12 cellular contexts compared by ENCODE assay signal in the genomic region with DNA sequence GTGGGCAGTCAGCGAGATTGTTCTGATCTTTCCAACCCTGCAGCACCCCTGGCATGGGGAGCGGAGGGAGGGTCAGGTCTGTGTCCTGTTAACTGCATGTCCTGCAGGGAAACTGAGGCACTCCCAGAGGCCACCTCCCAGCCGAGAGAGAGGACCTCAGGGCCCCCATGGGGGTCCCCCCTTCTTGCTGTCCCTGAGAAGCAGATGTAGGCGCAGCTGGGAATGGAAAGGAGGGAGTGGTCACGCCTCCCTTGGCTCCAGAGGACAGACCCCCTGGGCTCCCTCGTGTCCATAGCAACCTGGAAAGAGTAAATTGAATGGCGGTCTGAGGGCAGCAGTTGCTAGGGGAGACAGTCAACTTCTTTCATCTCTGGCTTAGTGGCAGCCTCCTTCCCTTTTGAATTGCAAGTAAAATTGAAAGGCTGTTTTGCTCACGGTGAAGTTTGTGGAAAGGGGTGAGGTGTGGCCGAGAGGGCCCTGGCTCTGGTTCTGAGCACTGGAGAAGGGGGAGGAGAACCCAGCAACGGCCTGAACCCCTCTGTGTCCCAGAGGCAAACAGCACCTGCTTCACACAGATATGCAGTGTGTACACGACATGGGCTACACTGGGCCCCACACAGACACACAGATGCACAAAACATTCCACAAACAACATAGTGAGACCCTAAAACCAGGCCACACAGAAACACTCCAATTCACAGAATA. TPM values are rescaled to one million over a fixed set of nuclear protein-coding genes. Genes with fewer than 3 reads are reported as not detected.
DNase-seq lines count a peak whose midpoint lies in the region; ATAC-seq and TF ChIP-seq lines count a peak whose summit lies in the region.
"Had no signal": no experiment of that assay in that cellular context is flagged by ENCODE, and none has a peak within 500 bp of the region (broad histone marks: within the 10 kb centered on the region; RNA-seq: fewer than 3 reads in every experiment).

No MANE protein-coding gene starts in this region.

- TF ChIP-seq POLR2A in esophagus muscularis mucosa (IDR thresholded peaks at IDR 0.05; ENCODE audit: low read depth), result no peak

- no peak overlapping the region for H3K4me3 ChIP-seq in esophagus muscularis mucosa
- no peak overlapping the region for H3K4me3 ChIP-seq in smooth muscle cell

- H4K20me1 ChIP-seq in smooth muscle cell (ENCODE audit: low read depth), result peaks cover 13% of the 10 kb centered on the region

- H3K4me3 Mint-ChIP-seq in central memory CD8-positive, alpha-beta T cell, result no peak overlapping the region
- no peak overlapping the region for H3K4me3 Mint-ChIP-seq in mesothelial cell of epicardium
- H3K4me3 Mint-ChIP-seq: WTC11 had no signal

- H3K27ac ChIP-seq in esophagus muscularis mucosa (replicated peaks in 1 of 4) (no peak overlapping the region), smooth muscle cell (ENCODE audit: low read depth) (no peak overlapping the region)

- H3K27me3 Mint-ChIP-seq in central memory CD8-positive, alpha-beta T cell, result no peaks in the 10 kb centered on the region
- no peaks in the 10 kb centered on the region for H3K27me3 Mint-ChIP-seq in mesothelial cell of epicardium (ENCODE audit: low read depth)

- no peak for TF ChIP-seq EP300 in esophagus muscularis mucosa (IDR thresholded peaks at IDR 0.05)

- H3K27me3 ChIP-seq in esophagus muscularis mucosa, result peaks cover 0 to 13% (median 3%) of the 10 kb centered on the region in 4 donors
- H3K27me3 ChIP-seq in smooth muscle cell (ENCODE audit: low read depth), result no peaks in the 10 kb centered on the region

- H3K9ac ChIP-seq in smooth muscle cell (ENCODE audit: low read depth), result no peak overlapping the region

- no peaks in the 10 kb centered on the region for H3K9me3 ChIP-seq in esophagus muscularis mucosa
- no peaks in the 10 kb centered on the region for H3K9me3 ChIP-seq in smooth muscle cell (replicated peaks; ENCODE audit: low read depth)

- H2AFZ ChIP-seq in smooth muscle cell (ENCODE audit: low read depth), result no peak overlapping the region

- 74% methylated on average over 10 of the region's 11 CpGs for WGBS in esophagus muscularis mucosa
- WGBS in smooth muscle cell (ENCODE audit: low lambda C conversion rate), result 82% methylated on average over 11 of the region's 11 CpGs

- H3K36me3 ChIP-seq in esophagus muscularis mucosa, result peaks cover 0 to 33% (median 21%) of the 10 kb centered on the region in 4 donors
- no peaks in the 10 kb centered on the region for H3K36me3 ChIP-seq in smooth muscle cell (ENCODE audit: low read depth)

- H3K4me1 ChIP-seq in esophagus muscularis mucosa (peaks cover 3 to 14% (median 4%) of the 10 kb centered on the region in 4 donors), smooth muscle cell (ENCODE audit: low read depth) (peaks cover 6% of the 10 kb centered on the region)

- H3K36me3 Mint-ChIP-seq in central memory CD8-positive, alpha-beta T cell (ENCODE audit: insufficient read depth), result peaks cover 5% of the 10 kb centered on the region
- peaks cover 6% of the 10 kb centered on the region for H3K36me3 Mint-ChIP-seq in mesothelial cell of epicardium

- peak; percentile 75 for DNase-seq in ELF-1 (ENCODE audit: low read depth, low spot score)
- peak; percentile 80 to 91 for DNase-seq in NCI-H2081 (lab: John Stamatoyannopoulos, UW)
- no peak for DNase-seq in central memory CD8-positive, alpha-beta T cell (ENCODE audit: low spot score in 2 of 2)
- DNase-seq in mesothelial cell of epicardium (ENCODE audit: low spot score in 2 of 2, unreplicated experiment in 2 of 2), result no peak
- no peak for DNase-seq in RPMI8226
- no peak for DNase-seq in esophagus muscularis mucosa (ENCODE audit: extremely low spot score)
- no peak for DNase-seq in NCI-H524 (lab: John Stamatoyannopoulos, UW)
- no peak for DNase-seq in smooth muscle cell (lab: John Stamatoyannopoulos, UW; ENCODE audit: unreplicated experiment)
- DNase-seq: activated T-cell treated with anti-CD3 and anti-CD28 coated beads, Interleukin-2, amount 50 U/mL, for 48 hours; NCI-H2029 had no signal

- ATAC-seq in central memory CD8-positive, alpha-beta T cell (replicated peaks; ENCODE audit: extremely low read depth, poor library complexity, severe bottlenecking), result no peak
- ATAC-seq: left lobe of liver, WTC11 had no signal

- H3K4me1 Mint-ChIP-seq in central memory CD8-positive, alpha-beta T cell, result peaks cover 54% of the 10 kb centered on the region
- peaks cover 14% of the 10 kb centered on the region for H3K4me1 Mint-ChIP-seq in mesothelial cell of epicardium

- intact Hi-C loops in esophagus muscularis mucosa (cut with DNase I), result loop anchor here (10.0 kb wide), 1 partner anchor 202 kb away; no protein-coding TSS in a partner anchor

- H3K9me3 Mint-ChIP-seq in central memory CD8-positive, alpha-beta T cell, result no peaks in the 10 kb centered on the region
- H3K9me3 Mint-ChIP-seq in mesothelial cell of epicardium, result no peaks in the 10 kb centered on the region
- H3K9me3 Mint-ChIP-seq: WTC11 had no signal

- H3K79me2 ChIP-seq in smooth muscle cell (ENCODE audit: low read depth), result no peaks in the 10 kb centered on the region

- no peak overlapping the region for H3K4me2 ChIP-seq in smooth muscle cell

- H3K27ac Mint-ChIP-seq in central memory CD8-positive, alpha-beta T cell (ENCODE audit: low read depth), result peak overlapping the region; percentile 36
- peak overlapping the region; percentile 35 for H3K27ac Mint-ChIP-seq in mesothelial cell of epicardium

- no peak for TF ChIP-seq CTCF in mesothelial cell of epicardium (IDR thresholded peaks at IDR 0.05; ENCODE audit: unreplicated experiment)
- TF ChIP-seq CTCF in esophagus muscularis mucosa (IDR thresholded peaks at IDR 0.05), result no peak
- TF ChIP-seq CTCF in smooth muscle cell (IDR thresholded peaks at IDR 0.05; ENCODE audit: borderline replicate concordance, insufficient read depth, poor library complexity, severe bottlenecking), result no peak

- H3F3A ChIP-seq in smooth muscle cell (ENCODE audit: low read depth), result no peaks in the 10 kb centered on the region

RNA-seq across cellular contexts. Expression of gene CROCC, which starts 4.9 kb away (rescaled TPM):
- total RNA-seq in mesothelial cell of epicardium, result 81.3 to 86.4 TPM (median 86.1 TPM) in 3 replicates
- total RNA-seq in esophagus muscularis mucosa, result 10 to 100 TPM; 17.6 to 36.3 (median 23.0) TPM
- 7.8 and 24.0 TPM in 2 replicates for total RNA-seq in smooth muscle cell
- polyA plus RNA-seq in smooth muscle cell, result 19.7 and 21.4 TPM in 2 replicates

RNA-seq across cellular contexts. Expression of gene RNU1-2, which starts 30.9 kb away (rescaled TPM):
- total RNA-seq in mesothelial cell of epicardium (3,774 to 3,945 TPM (median 3,937 TPM) in 3 replicates), esophagus muscularis mucosa (under 1 TPM in 2 of 4 donors, not detected in 2; under 0.01 TPM), smooth muscle cell (under 0.01 TPM in 2 replicates)
- 4.2 and 6.4 TPM in 2 replicates for polyA plus RNA-seq in smooth muscle cell

RNA-seq across cellular contexts. Expression of gene MFAP2, which starts 53.8 kb away (rescaled TPM):
- total RNA-seq in mesothelial cell of epicardium, result 445 to 466 TPM (median 459 TPM) in 3 replicates
- total RNA-seq in esophagus muscularis mucosa, result 10 to 100 TPM in 2 of 4 donors, 1 to 10 TPM in 2; 5.4 to 21.7 (median 10.2) TPM
- 307 and 325 TPM in 2 replicates for total RNA-seq in smooth muscle cell
- polyA plus RNA-seq in smooth muscle cell, result 858 and 885 TPM in 2 replicates

Comparison
In these comparisons a context has a peak if more than half of its experiments do, and no peak if none do; other contexts are left out.
1. DNase-seq: peak in ELF-1 (single experiment) and NCI-H2081 (2 of 2); none in central memory CD8-positive, alpha-beta T cell (0 of 2), mesothelial cell of epicardium (0 of 2), RPMI8226 (single experiment), esophagus muscularis mucosa (single experiment), NCI-H524 (0 of 2) and smooth muscle cell (single experiment).
2. RNA of gene RNU1-2, which starts 30.9 kb away (total RNA-seq): 3,774 to 3,945 TPM in mesothelial cell of epicardium; under 0.01 TPM in esophagus muscularis mucosa and under 0.01 TPM in smooth muscle cell; every median in the first group is over 1,000 times any median in the second.
3. RNA of gene MFAP2, which starts 53.8 kb away (total RNA-seq): 445 to 466 TPM in mesothelial cell of epicardium and 307 to 325 TPM in smooth muscle cell; 5.4 to 21.7 TPM in esophagus muscularis mucosa; every median in the first group is over 10 times any median in the second.